8 cellular contexts compared by ENCODE assay signal in genomic region chr5:77935516-77936364, GRCh38.
DNase-seq lines count a peak whose midpoint lies in the region; ATAC-seq and TF ChIP-seq lines count a peak whose summit lies in the region.

No MANE protein-coding gene starts in this region.

- DNase-seq in activated naive CD4-positive, alpha-beta T cell treated with anti-CD3 and anti-CD28 coated beads for 36 hours = peak; percentile 60
- DNase-seq in activated naive CD4-positive, alpha-beta T cell treated with anti-CD3 and anti-CD28 coated beads, Interleukin-2, amount 50 U/mL, for 16 hours = no peak
- DNase-seq in activated CD4-positive, alpha-beta T cell treated with anti-CD3 and anti-CD28 coated beads, Interleukin-2, amount 10 ng/mL, durations not matched to agents 7 days and 5 days = peak; percentile 47
- DNase-seq in stimulated activated naive CD4-positive, alpha-beta T cell treated with Interleukin-2 at 50 U/mL for 16 hours (lab: John Stamatoyannopoulos, UW) = peak; percentile 1
- DNase-seq in tibial artery (no peak), neuronal stem cell (ENCODE audit: low spot score) (no peak), sciatic nerve (ENCODE audit: low spot score) (no peak)

- POLR2A ChIA-PET in activated CD4-positive, alpha-beta T cell treated with anti-CD3 and anti-CD28 coated beads, Interleukin-2, amount 10 ng/mL, durations not matched to agents 7 days and 5 days (lab: Charles Lee) = no interaction called here

- H2BK12ac ChIP-seq in neuronal stem cell (ENCODE audit: low read length) = no peak overlapping the region

- no peak overlapping the region for H2AK5ac ChIP-seq in neuronal stem cell (ENCODE audit: low read depth, low read length)

- H3K4ac ChIP-seq in neuronal stem cell (ENCODE audit: low read length) = no peak overlapping the region

- no peak overlapping the region for H3K27ac ChIP-seq in tibial artery
- H3K27ac ChIP-seq in neuronal stem cell (replicated peaks; ENCODE audit: low read length) = no peak overlapping the region

- no peak overlapping the region for H2BK120ac ChIP-seq in neuronal stem cell (ENCODE audit: low read depth, low read length)

- TF ChIP-seq CTCF in tibial artery (IDR thresholded peaks at IDR 0.05) = no peak

- no peak overlapping the region for H3K14ac ChIP-seq in neuronal stem cell (ENCODE audit: low read length)

- no peak overlapping the region for H3K4me3 ChIP-seq in tibial artery
- no peak overlapping the region for H3K4me3 ChIP-seq in neuronal stem cell (ENCODE audit: low read length in 2 of 2)

- peaks cover 1% of the 10 kb centered on the region for H3K9me3 Mint-ChIP-seq in activated naive CD4-positive, alpha-beta T cell treated with anti-CD3 and anti-CD28 coated beads for 36 hours
- peaks cover 2% of the 10 kb centered on the region for H3K9me3 Mint-ChIP-seq in activated CD4-positive, alpha-beta T cell treated with anti-CD3 and anti-CD28 coated beads, Interleukin-2, amount 10 ng/mL, durations not matched to agents 7 days and 5 days

- H3K4me1 Mint-ChIP-seq in activated naive CD4-positive, alpha-beta T cell treated with anti-CD3 and anti-CD28 coated beads for 36 hours (ENCODE audit: low read depth) = peaks cover 21% of the 10 kb centered on the region
- peaks cover 20% of the 10 kb centered on the region for H3K4me1 Mint-ChIP-seq in activated CD4-positive, alpha-beta T cell treated with anti-CD3 and anti-CD28 coated beads, Interleukin-2, amount 10 ng/mL, durations not matched to agents 7 days and 5 days

- H2BK15ac ChIP-seq in neuronal stem cell (ENCODE audit: low read length) = no peak overlapping the region

- H3K36me3 Mint-ChIP-seq in activated naive CD4-positive, alpha-beta T cell treated with anti-CD3 and anti-CD28 coated beads for 36 hours (ENCODE audit: low read depth) = peaks cover 1% of the 10 kb centered on the region
- peaks cover 1% of the 10 kb centered on the region for H3K36me3 Mint-ChIP-seq in activated CD4-positive, alpha-beta T cell treated with anti-CD3 and anti-CD28 coated beads, Interleukin-2, amount 10 ng/mL, durations not matched to agents 7 days and 5 days (ENCODE audit: low read depth)

- H2AFZ ChIP-seq in neuronal stem cell (ENCODE audit: low read length) = no peak overlapping the region

- H3K9me3 ChIP-seq in tibial artery (peaks cover 0 to 5% (median 0%) of the 10 kb centered on the region in 3 donors), neuronal stem cell (replicated peaks in 1 of 2; ENCODE audit: control insufficient read depth in 2 of 2, insufficient read depth in 1 of 2, low read depth in 1 of 2, low read length in 2 of 2) (no peaks in the 10 kb centered on the region)

- no peak overlapping the region for H3K4me2 ChIP-seq in neuronal stem cell (ENCODE audit: insufficient read depth, low read length, poor library complexity, severe bottlenecking)

- H3K79me1 ChIP-seq in neuronal stem cell (ENCODE audit: low read depth, low read length) = no peaks in the 10 kb centered on the region

- ATAC-seq in HG03521 (IDR thresholded peaks at IDR 0.05; ENCODE audit: unreplicated experiment) (peak; percentile 40), sciatic nerve (no peak)

- H3K27me3 ChIP-seq in tibial artery (peaks cover 0 to 3% of the 10 kb centered on the region in 2 donors), neuronal stem cell (ENCODE audit: control insufficient read depth in 3 of 3, insufficient read depth in 3 of 3, low read depth in 1 of 3, low read length in 3 of 3) (peaks cover 0 to 41% (median 0%) of the 10 kb centered on the region in 3 experiments)

- H3K4me1 ChIP-seq in tibial artery (no peaks in the 10 kb centered on the region), neuronal stem cell (ENCODE audit: control insufficient read depth in 2 of 2, insufficient read depth in 1 of 2, low read depth in 1 of 2, low read length in 2 of 2) (no peaks in the 10 kb centered on the region)

- WGBS in neuronal stem cell (ENCODE audit: extremely low coverage in 2 of 2, insufficient read length in 2 of 2, insufficient replicate concordance in 1 of 2), 2 donors = no CpG with 5 or more reads among the region's 11 CpGs

- intact Hi-C loops in activated naive CD4-positive, alpha-beta T cell treated with anti-CD3 and anti-CD28 coated beads for 36 hours (cut with micrococcal nuclease) = loop anchor here (1.0 to 2.0 kb wide), 3 partner anchors 10 to 55 kb away; no protein-coding TSS in a partner anchor
- intact Hi-C loops in tibial artery (cut with DNase I; ENCODE audit: low total_unique reads) = no loop called here
- intact Hi-C loops in sciatic nerve (cut with DNase I) = no loop called here

- H4K91ac ChIP-seq in neuronal stem cell (ENCODE audit: low read depth, low read length, poor library complexity) = no peak overlapping the region

- H2BK5ac ChIP-seq in neuronal stem cell (ENCODE audit: low read length) = no peak overlapping the region

- H3K9ac ChIP-seq in neuronal stem cell (ENCODE audit: low read depth, low read length, poor library complexity) = no peak overlapping the region

- H3K27ac Mint-ChIP-seq in activated naive CD4-positive, alpha-beta T cell treated with anti-CD3 and anti-CD28 coated beads for 36 hours = peak overlapping the region; percentile 80
- peak overlapping the region; percentile 11 for H3K27ac Mint-ChIP-seq in activated CD4-positive, alpha-beta T cell treated with anti-CD3 and anti-CD28 coated beads, Interleukin-2, amount 10 ng/mL, durations not matched to agents 7 days and 5 days

- no peak overlapping the region for H4K8ac ChIP-seq in neuronal stem cell (ENCODE audit: low read depth, low read length)

- CTCF ChIA-PET in activated naive CD4-positive, alpha-beta T cell treated with anti-CD3 and anti-CD28 coated beads for 36 hours (lab: Charles Lee) = no interaction called here
- CTCF ChIA-PET in activated CD4-positive, alpha-beta T cell treated with anti-CD3 and anti-CD28 coated beads, Interleukin-2, amount 10 ng/mL, durations not matched to agents 7 days and 5 days (lab: Charles Lee) = interaction anchor here (0.6 to 2.1 kb wide), 3 partner anchors 13 to 90 kb away, joined by 4 to 7 read pairs (median 6); no protein-coding TSS in a partner anchor

- H3K36me3 ChIP-seq in tibial artery = no peaks in the 10 kb centered on the region
- no peaks in the 10 kb centered on the region for H3K36me3 ChIP-seq in neuronal stem cell (replicated peaks in 1 of 2; ENCODE audit: control insufficient read depth in 2 of 2, insufficient read depth in 2 of 2, low read length in 2 of 2)

- peaks cover 3% of the 10 kb centered on the region for H3K27me3 Mint-ChIP-seq in activated naive CD4-positive, alpha-beta T cell treated with anti-CD3 and anti-CD28 coated beads for 36 hours (ENCODE audit: low read depth)
- peaks cover 11% of the 10 kb centered on the region for H3K27me3 Mint-ChIP-seq in activated CD4-positive, alpha-beta T cell treated with anti-CD3 and anti-CD28 coated beads, Interleukin-2, amount 10 ng/mL, durations not matched to agents 7 days and 5 days

- H3K18ac ChIP-seq in neuronal stem cell (ENCODE audit: low read length) = no peak overlapping the region

- H3K23ac ChIP-seq in neuronal stem cell (ENCODE audit: low read depth, low read length, poor library complexity) = no peak overlapping the region

- peak overlapping the region; percentile 30 for H3K4me3 Mint-ChIP-seq in activated naive CD4-positive, alpha-beta T cell treated with anti-CD3 and anti-CD28 coated beads for 36 hours
- no peak overlapping the region for H3K4me3 Mint-ChIP-seq in activated CD4-positive, alpha-beta T cell treated with anti-CD3 and anti-CD28 coated beads, Interleukin-2, amount 10 ng/mL, durations not matched to agents 7 days and 5 days

Comparison
In these comparisons a context has a peak if more than half of its experiments do, and no peak if none do; other contexts are left out.
1. DNase-seq: peak in activated naive CD4-positive, alpha-beta T cell treated with anti-CD3 and anti-CD28 coated beads for 36 hours (single experiment), activated CD4-positive, alpha-beta T cell treated with anti-CD3 and anti-CD28 coated beads, Interleukin-2, amount 10 ng/mL, durations not matched to agents 7 days and 5 days (single experiment) and stimulated activated naive CD4-positive, alpha-beta T cell treated with Interleukin-2 at 50 U/mL for 16 hours (single experiment); none in activated naive CD4-positive, alpha-beta T cell treated with anti-CD3 and anti-CD28 coated beads, Interleukin-2, amount 50 U/mL, for 16 hours (single experiment), tibial artery (0 of 2), neuronal stem cell (single experiment) and sciatic nerve (single experiment).